8 cellular contexts compared by ENCODE assay signal in the genomic region with DNA sequence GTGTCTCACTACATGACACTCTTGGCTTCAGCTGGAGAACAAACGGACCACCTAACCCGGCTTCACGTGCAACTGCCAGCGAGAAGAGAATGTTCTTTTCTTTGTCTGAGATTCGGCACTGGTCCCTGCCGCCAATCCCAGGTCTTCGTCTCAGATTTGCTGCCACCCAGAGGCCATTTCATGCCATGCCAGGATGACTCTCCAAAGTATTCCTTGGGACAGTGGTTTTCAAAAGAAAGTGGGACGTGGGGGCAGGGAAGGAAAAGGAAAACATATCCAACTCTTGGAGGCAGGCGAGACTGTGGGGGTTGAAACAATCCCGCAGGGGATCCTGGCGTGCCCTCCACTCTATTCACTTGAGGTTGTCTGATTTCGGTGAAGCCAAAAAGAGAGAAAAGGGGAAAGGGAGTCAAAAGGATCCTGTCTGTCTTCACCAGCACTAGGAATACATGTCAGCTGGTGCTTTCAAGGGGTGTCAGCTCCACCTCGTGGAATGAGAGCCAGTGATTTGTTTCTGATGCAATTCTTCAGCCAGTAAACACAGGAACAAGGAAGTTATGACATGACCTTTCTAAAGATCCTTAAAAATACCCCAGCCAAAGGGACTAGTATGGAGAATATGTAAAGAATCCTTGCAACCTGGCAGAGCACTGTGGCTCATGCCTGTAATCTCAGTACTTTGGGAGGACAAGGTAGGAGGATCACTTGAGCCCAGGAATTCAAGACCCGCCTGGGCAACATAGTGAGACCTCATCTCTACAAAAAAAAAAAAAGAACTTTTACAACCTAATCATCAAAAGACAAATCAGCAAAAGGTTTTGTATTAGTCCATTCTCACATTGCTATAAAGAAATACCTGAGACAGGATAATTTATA. TPM values are rescaled to one million over a fixed set of nuclear protein-coding genes. Genes with fewer than 3 reads are reported as not detected.
A peak's percentile ranks its signal among the peaks of the same experiment; 100 is the strongest.
DNase-seq lines count a peak whose midpoint lies in the region; ATAC-seq and TF ChIP-seq lines count a peak whose summit lies in the region.

No MANE protein-coding gene starts in this region.

- DNase-seq in AG09309 (ENCODE audit: low read depth) (peak; percentile 66), NCI-H2227 treated with DMSO at 0.1 percent for 48 hours (lab: John Stamatoyannopoulos, UW) (peak; percentile 69), fibroblast of the conjunctiva (ENCODE audit: low read depth) (peak; percentile 85), nucleus accumbens (lab: John Stamatoyannopoulos, UW) (peak in 46 of 56 donors; percentile 4 to 76 (median 34))
- DNase-seq in activated CD8-positive, alpha-beta memory T cell treated with anti-CD3 and anti-CD28 coated beads, Interleukin-2, amount 10 ng/mL, durations not matched to agents 7 days and 5 days, result peak; percentile 48

- H3K27ac ChIP-seq in urinary bladder (ENCODE audit: low read depth), result peak overlapping the region; percentile 53

- 10% methylated on average over 14 of the region's 14 CpGs for WGBS in urinary bladder

- peaks cover 3% of the 10 kb centered on the region for H3K9me3 Mint-ChIP-seq in activated CD8-positive, alpha-beta memory T cell treated with anti-CD3 and anti-CD28 coated beads, Interleukin-2, amount 10 ng/mL, durations not matched to agents 7 days and 5 days (ENCODE audit: low read depth)

- peaks cover 8% of the 10 kb centered on the region for H3K4me1 Mint-ChIP-seq in activated CD8-positive, alpha-beta memory T cell treated with anti-CD3 and anti-CD28 coated beads, Interleukin-2, amount 10 ng/mL, durations not matched to agents 7 days and 5 days

- H3K27me3 Mint-ChIP-seq in activated CD8-positive, alpha-beta memory T cell treated with anti-CD3 and anti-CD28 coated beads, Interleukin-2, amount 10 ng/mL, durations not matched to agents 7 days and 5 days, result peaks cover 21% of the 10 kb centered on the region

- H3K4me3 ChIP-seq in AG09309 (ENCODE audit: control insufficient read depth, low read depth, low read length) (no peak overlapping the region), urinary bladder (ENCODE audit: low read depth, low read length) (no peak overlapping the region)

- peak; percentile 89 for ATAC-seq in GM18502 (IDR thresholded peaks at IDR 0.05; ENCODE audit: poor library complexity, unreplicated experiment)
- peak; percentile 83 for ATAC-seq in HG03095 (IDR thresholded peaks at IDR 0.05; ENCODE audit: unreplicated experiment)
- peak; percentile 27 for ATAC-seq in activated CD8-positive, alpha-beta memory T cell treated with anti-CD3 and anti-CD28 coated beads, Interleukin-2, amount 10 ng/mL, durations not matched to agents 7 days and 5 days

- no peaks in the 10 kb centered on the region for H3K4me1 ChIP-seq in urinary bladder (ENCODE audit: insufficient read depth)

- H3K27ac Mint-ChIP-seq in activated CD8-positive, alpha-beta memory T cell treated with anti-CD3 and anti-CD28 coated beads, Interleukin-2, amount 10 ng/mL, durations not matched to agents 7 days and 5 days, result no peak overlapping the region

- H3K4me3 Mint-ChIP-seq in activated CD8-positive, alpha-beta memory T cell treated with anti-CD3 and anti-CD28 coated beads, Interleukin-2, amount 10 ng/mL, durations not matched to agents 7 days and 5 days, result no peak overlapping the region

- no peaks in the 10 kb centered on the region for H3K36me3 ChIP-seq in urinary bladder (ENCODE audit: insufficient read depth)

- peak; percentile 87 for TF ChIP-seq CTCF in AG09309 (IDR thresholded peaks at IDR 0.05; ENCODE audit: control insufficient read depth, insufficient read depth, low read depth, low read length, missing control alignments)

- CTCF ChIA-PET in activated CD8-positive, alpha-beta memory T cell treated with anti-CD3 and anti-CD28 coated beads, Interleukin-2, amount 10 ng/mL, durations not matched to agents 7 days and 5 days (lab: Charles Lee), result interaction anchor here (1.0 kb wide), 1 partner anchor 9 kb away, joined by 3 read pairs; no protein-coding TSS in a partner anchor

- H3K36me3 Mint-ChIP-seq in activated CD8-positive, alpha-beta memory T cell treated with anti-CD3 and anti-CD28 coated beads, Interleukin-2, amount 10 ng/mL, durations not matched to agents 7 days and 5 days, result no peaks in the 10 kb centered on the region

RNA-seq across cellular contexts. Expression of a gene that starts 41.0 kb away (rescaled TPM):
- not detected for total RNA-seq in activated CD8-positive, alpha-beta memory T cell treated with anti-CD3 and anti-CD28 coated beads, Interleukin-2, amount 10 ng/mL, durations not matched to agents 7 days and 5 days
- total RNA-seq in urinary bladder, result 50.7 TPM
- polyA plus RNA-seq in urinary bladder, result 3.4 TPM

RNA-seq across cellular contexts. Expression of a gene that starts 46.7 kb away (rescaled TPM):
- 1 to 10 TPM; 4.4 to 5.8 TPM for total RNA-seq in activated CD8-positive, alpha-beta memory T cell treated with anti-CD3 and anti-CD28 coated beads, Interleukin-2, amount 10 ng/mL, durations not matched to agents 7 days and 5 days
- 33.6 TPM for total RNA-seq in urinary bladder
- 146 TPM for polyA plus RNA-seq in urinary bladder

RNA-seq across cellular contexts. Expression of a gene that starts 57.6 kb away (rescaled TPM):
- 100 to 1,000 TPM; 158 to 196 TPM for total RNA-seq in activated CD8-positive, alpha-beta memory T cell treated with anti-CD3 and anti-CD28 coated beads, Interleukin-2, amount 10 ng/mL, durations not matched to agents 7 days and 5 days
- total RNA-seq in urinary bladder, result 32.3 TPM
- 79.4 TPM for polyA plus RNA-seq in urinary bladder

Comparison
In these comparisons a context has a peak if more than half of its experiments do, and no peak if none do; other contexts are left out.
1. DNase-seq: peak in every context shown above with its lines; median percentile 85 in fibroblast of the conjunctiva; 69 in NCI-H2227 treated with DMSO at 0.1 percent for 48 hours; 66 in AG09309; 48 in activated CD8-positive, alpha-beta memory T cell treated with anti-CD3 and anti-CD28 coated beads, Interleukin-2, amount 10 ng/mL, durations not matched to agents 7 days and 5 days; 34 in nucleus accumbens.
2. ATAC-seq: peak in every context shown above with its lines; median percentile 89 in GM18502; 83 in HG03095; 27 in activated CD8-positive, alpha-beta memory T cell treated with anti-CD3 and anti-CD28 coated beads, Interleukin-2, amount 10 ng/mL, durations not matched to agents 7 days and 5 days.
3. RNA of a gene that starts 41.0 kb away (total RNA-seq): 50.7 TPM in urinary bladder (single experiment); not detected in activated CD8-positive, alpha-beta memory T cell treated with anti-CD3 and anti-CD28 coated beads, Interleukin-2, amount 10 ng/mL, durations not matched to agents 7 days and 5 days; every median in the first group is over 10 times any median in the second.